Comparison of ENCODE assay signal across 16 cellular contexts in genomic region chr12:94445662-94446061, GRCh38. TPM values are rescaled to one million over a fixed set of nuclear protein-coding genes. Genes with fewer than 3 reads are reported as not detected.
DNase-seq lines count a peak whose midpoint lies in the region; ATAC-seq and TF ChIP-seq lines count a peak whose summit lies in the region.
"Had no signal": no experiment of that assay in that cellular context is flagged by ENCODE, and none has a peak within 500 bp of the region (broad histone marks: within the 10 kb centered on the region; RNA-seq: fewer than 3 reads in every experiment).

No MANE protein-coding gene starts in this region.

- no peak overlapping the region for H2BK15ac ChIP-seq in H9 (ENCODE audit: low read depth, low read length)

- peaks cover 13 to 22% (median 22%) of the 10 kb centered on the region in 3 experiments for H3K36me3 Mint-ChIP-seq in H9 (ENCODE audit: insufficient read depth in 1 of 3, low read depth in 3 of 3)

- POLR2A ChIA-PET in HCT116 (lab: Charles Lee) (no interaction called here), RWPE1 (lab: Yijun Ruan, JAX; ENCODE audit: low non-redundant PET) (no interaction called here)

- H3K9me2 ChIP-seq in HCT116 (ENCODE audit: insufficient read depth), result no peaks in the 10 kb centered on the region

- no peak overlapping the region for H3K4me3 Mint-ChIP-seq in H9
- H3K4me3 Mint-ChIP-seq: CD14-positive monocyte, IgD-negative memory B cell had no signal

- no peak overlapping the region for H4K8ac ChIP-seq in H9 (replicated peaks; ENCODE audit: insufficient read length, low read depth, low read length)

- no peak overlapping the region for H3T11ph ChIP-seq in H9 (ENCODE audit: low read length)

- no peak overlapping the region for H2BK5ac ChIP-seq in H9 (ENCODE audit: insufficient read length, low read length)

- no peak for TF ChIP-seq POLR2A in HCT116 (IDR thresholded peaks at IDR 0.05; ENCODE audit: borderline replicate concordance, extremely low read depth, insufficient read depth, insufficient read length)

- H3K4me1 Mint-ChIP-seq in H9, result peaks cover 3 to 6% of the 10 kb centered on the region in 2 experiments; a peak in 3 of 4 replicates
- H3K4me1 Mint-ChIP-seq: CD14-positive monocyte had no signal

- H4K5ac ChIP-seq in H9 (ENCODE audit: insufficient read length, low read depth, low read length), result no peak overlapping the region

- peaks cover 3% of the 10 kb centered on the region for H3K79me1 ChIP-seq in H9 (ENCODE audit: insufficient read depth, low read depth, low read length, poor library complexity, severe bottlenecking)

- TF ChIP-seq RAD21 in HCT116 (IDR thresholded peaks at IDR 0.05; ENCODE audit: low read depth), result no peak

- H3K9me3 ChIP-seq in HCT116 (ENCODE audit: control insufficient read depth in 1 of 2, insufficient read depth in 1 of 2, low read depth in 1 of 2, low read length in 2 of 2) (no peaks in the 10 kb centered on the region), H9 (ENCODE audit: control insufficient read depth, low read depth, low read length) (no peaks in the 10 kb centered on the region)
- H3K9me3 ChIP-seq: SJCRH30 had no signal

- peaks cover 0 to 7% of the 10 kb centered on the region in 2 experiments; a peak in 2 of 4 replicates for H3K4me1 ChIP-seq in HCT116 (ENCODE audit: control insufficient read depth in 1 of 2, insufficient read depth in 2 of 2, low read length in 2 of 2)
- no peaks in the 10 kb centered on the region for H3K4me1 ChIP-seq in H9 (ENCODE audit: insufficient read depth, low read length)
- H3K4me1 ChIP-seq: SJCRH30 had no signal

- H3K18ac ChIP-seq in H9 (ENCODE audit: insufficient read length, low read depth, low read length), result no peak overlapping the region

- RAD21 ChIA-PET in HCT116 (lab: Charles Lee; ENCODE audit: low non-redundant PET in 1 of 2, low total read pairs in 2 of 2, uncharacterized antibody in 2 of 2, unreplicated experiment in 2 of 2), result no interaction called here

- no peak overlapping the region for H3K9ac ChIP-seq in HCT116 (ENCODE audit: low read length)
- H3K9ac ChIP-seq in H9 (ENCODE audit: extremely low read depth, insufficient read length, low read length), result no peak overlapping the region

- no peak overlapping the region for H2AK5ac ChIP-seq in H9 (ENCODE audit: insufficient read length, low read length)

- BruUV-seq in HCT116 (replicated peaks; lab: Mats Ljungman, UMichigan), result no TSS peak

- H3K27me3 ChIP-seq in HCT116 (ENCODE audit: insufficient read depth, low read length), result no peaks in the 10 kb centered on the region
- H3K27me3 ChIP-seq in H9 (ENCODE audit: insufficient read depth, low read length), result no peaks in the 10 kb centered on the region
- H3K27me3 ChIP-seq: SJCRH30 had no signal

- no peak overlapping the region for H2BK20ac ChIP-seq in H9 (ENCODE audit: low read depth, low read length, poor library complexity, severe bottlenecking)

- no peak overlapping the region for H2BK120ac ChIP-seq in H9 (ENCODE audit: low read depth, low read length, poor library complexity, severe bottlenecking)

- H3K4me2 ChIP-seq in HCT116 (ENCODE audit: low read length) (peak overlapping the region; percentile 21; the same call in 1 of the 2 replicates), H9 (ENCODE audit: insufficient read depth, insufficient read length, low read length) (no peak overlapping the region)

- H3K56ac ChIP-seq in H9 (ENCODE audit: insufficient read length, low read depth, low read length), result no peak overlapping the region

- no peak overlapping the region for H3K23ac ChIP-seq in H9 (ENCODE audit: insufficient read length, low read depth, low read length)

- whole genome bisulfite sequencing in H9 (ENCODE audit: extremely low coverage, insufficient read length, low lambda C conversion rate), result no CpG with 5 or more reads among the region's 1 CpG

- no peak overlapping the region for H2AFZ ChIP-seq in HCT116 (ENCODE audit: low read depth, low read length, poor library complexity, severe bottlenecking)
- no peak overlapping the region for H2AFZ ChIP-seq in H9 (ENCODE audit: low read length)

- H2BK12ac ChIP-seq in H9 (ENCODE audit: insufficient read length, low read depth, low read length), result no peak overlapping the region

- H4K20me1 ChIP-seq in HCT116 (ENCODE audit: insufficient read depth) (no peaks in the 10 kb centered on the region), H9 (ENCODE audit: control insufficient read depth, insufficient read depth, insufficient read length) (no peaks in the 10 kb centered on the region)

- H3K27ac Mint-ChIP-seq in H9, result no peak overlapping the region
- H3K27ac Mint-ChIP-seq: CD14-positive monocyte, IgD-negative memory B cell had no signal

- H3K4me3 ChIP-seq in HCT116 (replicated peaks in 1 of 2; ENCODE audit: low read depth in 1 of 2, low read length in 2 of 2), result no peak overlapping the region
- H3K4me3 ChIP-seq: GM12878, SJCRH30 had no signal

- H3K9me3 Mint-ChIP-seq in H9, result peaks cover 14 to 15% of the 10 kb centered on the region in 2 experiments

- H3K27me3 Mint-ChIP-seq in H9 (ENCODE audit: low read depth), result no peaks in the 10 kb centered on the region
- H3K27me3 Mint-ChIP-seq: IgD-negative memory B cell had no signal

- intact Hi-C loops in HCT116 (cut with micrococcal nuclease), result no loop called here

- no peak overlapping the region for H3K4ac ChIP-seq in H9 (ENCODE audit: low read depth, low read length)

- no peak for DNase-seq in HCT116 (ENCODE audit: low read depth, low spot score)
- DNase-seq in RWPE1 (ENCODE audit: low spot score), result peak; percentile 26
- DNase-seq in glomerular visceral epithelial cell (ENCODE audit: extremely low spot score), result peak; percentile 9
- DNase-seq in renal cortical epithelial cell (ENCODE audit: low read depth), result peak; percentile 16
- no peak for DNase-seq in H9
- no peak for DNase-seq in DMS114 treated with DMSO at 0.1 percent for 48 hours (lab: John Stamatoyannopoulos, UW; ENCODE audit: unreplicated experiment)
- DNase-seq: AML-193, Karpas-422, NCI-H1105 treated with DMSO at 0.1 percent for 48 hours, NCI-H1694, NCI-H524, SJCRH30 had no signal

- no peak overlapping the region for H3K27ac ChIP-seq in HCT116 (ENCODE audit: low read depth, low read length)
- no peak overlapping the region for H3K27ac ChIP-seq in RWPE1
- no peak overlapping the region for H3K27ac ChIP-seq in H9 (ENCODE audit: insufficient read length, low read depth, low read length)
- H3K27ac ChIP-seq: SJCRH30 had no signal

- no peaks in the 10 kb centered on the region for H3K23me2 ChIP-seq in H9 (ENCODE audit: insufficient read length, low read depth, low read length, poor library complexity, severe bottlenecking)

- no peak for ATAC-seq in HCT116
- no peak for ATAC-seq in GM18502 (IDR thresholded peaks at IDR 0.05; ENCODE audit: poor library complexity, unreplicated experiment)
- ATAC-seq: GM12878 had no signal

- CTCF ChIA-PET in HCT116 (lab: Charles Lee), result no interaction called here
- CTCF ChIA-PET in RWPE1 (lab: Yijun Ruan, JAX), result interaction anchor here (0.7 kb wide), 1 partner anchor 23 kb away, joined by 3 read pairs; no protein-coding TSS in a partner anchor

- TF ChIP-seq CTCF in HCT116 (IDR thresholded peaks at IDR 0.05 in 2 of 3, conservative IDR thresholded peaks at IDR 0.05 in 1 of 3; ENCODE audit: borderline replicate concordance in 1 of 3, insufficient read depth in 1 of 3, low read depth in 2 of 3, low read length in 2 of 3) (no peak), RWPE1 (conservative IDR thresholded peaks at IDR 0.05; ENCODE audit: low read depth) (no peak), H9 (conservative IDR thresholded peaks at IDR 0.05) (no peak)

- no peak overlapping the region for H3K14ac ChIP-seq in H9 (ENCODE audit: insufficient read depth, low read length)

- H3K79me2 ChIP-seq in HCT116 (ENCODE audit: insufficient read depth, low read length) (peaks cover 95% of the 10 kb centered on the region), H9 (ENCODE audit: insufficient read depth, low read length) (peaks cover 5% of the 10 kb centered on the region; the same call in 1 of the 2 replicates)

- no peaks in the 10 kb centered on the region for H3K36me3 ChIP-seq in HCT116 (ENCODE audit: control insufficient read depth in 1 of 2, insufficient read depth in 2 of 2, low read length in 2 of 2)
- H3K36me3 ChIP-seq: SJCRH30 had no signal

- H4K91ac ChIP-seq in H9 (ENCODE audit: insufficient read length, low read depth, low read length), result no peak overlapping the region

TF ChIP-seq in HCT116, 20 proteins besides CTCF, POLR2A, EP300 and RAD21 (continues in another document):
- TF ChIP-seq SRF (IDR thresholded peaks at IDR 0.05; ENCODE audit: low read depth) (no peak), ELF1 (IDR thresholded peaks at IDR 0.05; ENCODE audit: borderline replicate concordance, low read depth) (no peak), CEBPB (IDR thresholded peaks at IDR 0.05; ENCODE audit: low read depth) (no peak), EZH2phosphoT487 (IDR thresholded peaks at IDR 0.05; ENCODE audit: borderline replicate concordance) (no peak), FOSL1 (IDR thresholded peaks at IDR 0.05; ENCODE audit: low read depth) (no peak), REST (IDR thresholded peaks at IDR 0.05; ENCODE audit: low read depth) (no peak)

RNA-seq across cellular contexts. Expression of gene CEP83, which starts 14.0 kb away (rescaled TPM):
- total RNA-seq in HCT116 (2021; ENCODE audit: unreplicated experiment) (19.2 TPM), renal cortical epithelial cell (10.2 and 10.8 TPM in 2 replicates), H9 (2021) (26.5 and 27.4 TPM in 2 replicates)
- polyA plus RNA-seq in HCT116 (2012), result 4.7 and 5.7 TPM in 2 replicates

Comparison
In these comparisons a context has a peak if more than half of its experiments do, and no peak if none do; other contexts are left out.
1. DNase-seq: peak in RWPE1 (single experiment), glomerular visceral epithelial cell (single experiment) and renal cortical epithelial cell (single experiment); none in HCT116 (single experiment), H9 (single experiment) and DMS114 treated with DMSO at 0.1 percent for 48 hours (single experiment).